3 cellular contexts compared by ENCODE assay signal in the genomic region with DNA sequence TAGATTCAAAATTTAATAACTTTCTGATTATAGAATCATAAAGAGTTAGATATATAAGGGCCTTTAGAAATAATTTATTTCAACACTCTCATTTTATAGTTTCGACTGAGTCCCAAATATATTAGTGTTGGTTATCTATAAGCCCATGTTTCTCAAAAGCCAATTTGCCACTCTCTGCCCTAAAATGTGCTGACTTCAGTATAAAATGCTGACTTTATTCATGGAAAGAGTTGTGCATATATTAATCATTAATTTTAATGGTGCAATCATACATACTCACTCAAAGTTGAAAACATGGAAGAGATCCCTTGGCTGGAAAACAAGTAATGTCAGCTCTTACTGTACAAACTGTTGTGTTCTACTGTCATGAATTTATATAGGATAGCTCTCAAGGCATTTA.
A peak's percentile ranks its signal among the peaks of the same experiment; 100 is the strongest.
TF ChIP-seq lines count a peak whose summit lies in the region.

No MANE protein-coding gene starts in this region.

TF ChIP-seq in HepG2, 621 proteins besides CTCF, POLR2A, EP300 and RAD21:
- no peak for TF ChIP-seq HOXD1 (CRISPR knock-in tag; IDR thresholded peaks at IDR 0.05)
- TF ChIP-seq MAFK (conservative IDR thresholded peaks at IDR 0.05 in 1 of 2, IDR thresholded peaks at IDR 0.05 in 1 of 2; ENCODE audit: low read length in 2 of 2), result peak; percentile 50 to 75
- peak; percentile 62 for TF ChIP-seq MAFF (IDR thresholded peaks at IDR 0.05; ENCODE audit: low read depth, low read length)

TF ChIP-seq in A549, 52 proteins besides CTCF, POLR2A, EP300 and RAD21:
- peak; percentile 55 for TF ChIP-seq MAFK (IDR thresholded peaks at IDR 0.05; ENCODE audit: partially characterized antibody)
- TF ChIP-seq TFCP2L1 (CRISPR knock-in tag; IDR thresholded peaks at IDR 0.05), result no peak

TF ChIP-seq in IMR-90, 13 proteins besides CTCF, POLR2A, EP300 and RAD21:
- TF ChIP-seq NFE2L2 (IDR thresholded peaks at IDR 0.05; ENCODE audit: low read depth, low read length) (no peak), BHLHE40 (IDR thresholded peaks at IDR 0.05; ENCODE audit: low read depth, low read length) (no peak), FOS (IDR thresholded peaks at IDR 0.05; ENCODE audit: low read depth, low read length) (no peak), MAFK (IDR thresholded peaks at IDR 0.05; ENCODE audit: low read depth, low read length) (0 out of 2 replicates have a peak, but pooled peaks have one; percentile 38)
